In the genomic region with DNA sequence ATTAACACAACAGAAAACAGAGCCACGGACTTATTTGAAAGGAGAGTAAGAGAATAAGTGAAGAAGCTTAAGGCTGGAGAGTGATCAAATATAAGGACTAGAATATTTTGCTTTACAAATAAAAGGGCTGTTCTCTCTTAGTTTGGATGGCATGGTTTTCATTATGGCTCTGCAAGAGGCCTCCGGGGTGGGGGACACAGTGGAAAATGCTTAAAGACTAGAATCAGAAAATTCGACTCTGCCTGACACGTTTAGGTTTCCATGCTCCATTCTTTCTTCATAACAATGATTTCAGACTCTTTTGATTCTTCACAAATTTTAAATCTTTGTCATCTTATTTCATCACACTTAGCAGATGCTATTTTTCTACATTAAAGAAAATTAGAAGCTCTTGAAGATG, we compare ENCODE assay signal across 22 cellular contexts.
"Had no signal": no experiment of that assay in that cellular context is flagged by ENCODE, and none has a peak within 500 bp of the region (broad histone marks: within the 10 kb centered on the region; RNA-seq: fewer than 3 reads in every experiment).

No MANE protein-coding gene starts in this region.

- H3K4me1 ChIP-seq: SJSA1 had no signal

- ATAC-seq: HepG2 had no signal

- H3K9me3 ChIP-seq: MG63, SJSA1 had no signal

- H3K27me3 ChIP-seq: MG63, SJSA1 had no signal

- H3K27ac ChIP-seq: SJSA1, SK-N-MC had no signal

- H3K36me3 ChIP-seq: MG63, SJSA1 had no signal

- H3K4me3 ChIP-seq: MG63, SJSA1, SK-N-MC had no signal

- DNase-seq: IMR-90, Karpas-422, KG1, MG63, NCI-H1092, NCI-H1105 treated with DMSO at 0.1 percent for 48 hours, NCI-H1417 treated with DMSO at 0.1 percent for 48 hours, NCI-H146, NCI-H1694 treated with DMSO at 0.1 percent for 48 hours, NCI-H1930, NCI-H2081, NCI-H2107, NCI-H2227 treated with DMSO at 0.1 percent for 48 hours, NCI-H524, NCI-H526 treated with DMSO at 0.1 percent for 48 hours, NCI-H748 treated with DMSO at 0.1 percent for 48 hours, Right ventricle myocardium superior, RPMI8226, SIG-M5 had no signal
